ENCODE assay signal across 25 cellular contexts in the genomic region with DNA sequence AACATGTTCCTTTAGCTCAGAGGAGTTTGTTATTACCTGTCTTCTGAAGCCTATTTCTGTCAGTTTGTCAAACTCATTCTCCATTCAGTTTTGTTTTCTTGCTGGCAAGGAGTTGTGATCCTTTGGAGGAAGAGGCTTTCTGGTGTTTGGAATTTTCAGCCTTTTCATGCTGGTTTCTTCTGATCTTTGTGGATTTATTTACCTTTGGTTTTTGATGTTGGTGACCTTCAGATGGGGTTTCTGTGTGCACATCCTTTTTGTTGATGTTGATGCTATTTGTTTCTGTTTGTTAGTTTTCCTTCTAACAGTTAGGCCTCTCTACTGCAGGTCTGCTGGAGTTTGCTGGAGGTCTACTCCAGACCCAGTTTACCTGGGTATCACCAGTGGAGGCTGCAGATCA.
"Had no signal": no experiment of that assay in that cellular context is flagged by ENCODE, and none has a peak within 500 bp of the region (broad histone marks: within the 10 kb centered on the region; RNA-seq: fewer than 3 reads in every experiment).

No MANE protein-coding gene starts in this region.

- H3K27ac ChIP-seq: PC-9, Peyer's patch, SJCRH30 had no signal

- DNase-seq: IMR-90; Karpas-422; KG1; MG63; NCI-H1092; NCI-H1105 treated with DMSO at 0.1 percent for 48 hours; NCI-H1417 treated with DMSO at 0.1 percent for 48 hours; NCI-H146; NCI-H1694 treated with DMSO at 0.1 percent for 48 hours; NCI-H1930; NCI-H2081; NCI-H2107; NCI-H226; NCI-H446; NCI-H510A; NCI-H524 treated with DMSO at 0.1 percent for 48 hours; NCI-H69; NCI-H774; NK-92 treated with Interleukin-12 subunit alpha and Interleukin-12 subunit beta, amount 100 ng/mL, for 24 hours; OCI-M1; PC-9; Peyer's patch; SJCRH30 had no signal

- ATAC-seq: Right ventricle myocardium inferior, SK-N-SH treated with all-trans-retinoic acid at 6 μM for 48 hours had no signal

- H3K4me3 ChIP-seq: MG63, PC-9, Peyer's patch, SJCRH30 had no signal

- H3K4me2 ChIP-seq: PC-9 had no signal

- H2AFZ ChIP-seq: PC-9 had no signal

- H3K36me3 ChIP-seq: MG63, Peyer's patch, SJCRH30 had no signal

- H3K27me3 ChIP-seq: MG63, Peyer's patch, SJCRH30 had no signal

- H3K4me1 ChIP-seq: Peyer's patch had no signal
